ENCODE assay signal across 22 cellular contexts in genomic region chr2:150409196-150409595, GRCh38.
"Had no signal": no experiment of that assay in that cellular context is flagged by ENCODE, and none has a peak within 500 bp of the region (broad histone marks: within the 10 kb centered on the region; RNA-seq: fewer than 3 reads in every experiment).

No MANE protein-coding gene starts in this region.

- H3K27ac ChIP-seq: esophagus muscularis mucosa, pancreas, skin epidermis, uterus had no signal

- DNase-seq: activated CD4-positive, alpha-beta memory T cell treated with anti-CD3 and anti-CD28 coated beads for 36 hours; activated CD4-positive, alpha-beta T cell treated with anti-CD3 and anti-CD28 coated beads for 48 hours; activated CD8-positive, alpha-beta memory T cell treated with anti-CD3 and anti-CD28 coated beads, Interleukin-2, amount 50 U/mL, for 48 hours; activated gamma-delta T cell; activated naive CD4-positive, alpha-beta T cell treated with anti-CD3 and anti-CD28 coated beads, Interleukin-2, amount 10 ng/mL, durations not matched to agents 7 days and 5 days; activated T-cell treated with anti-CD3 and anti-CD28 coated beads, Interleukin-2, amount 50 U/mL, for 24 hours; amygdala; cortex of kidney; endodermal cell; foreskin melanocyte; islet precursor cell; naive thymus-derived CD4-positive, alpha-beta T cell; nucleus accumbens; pancreas; right cardiac atrium; stimulated activated CD4-positive, alpha-beta T cell treated with anti-CD3 and anti-CD28 coated beads, Interleukin-12 subunit alpha, Interleukin-12 subunit beta, amount 100 ng/mL, for 4 hours; stimulated activated CD4-positive, alpha-beta T cell treated with anti-CD3 and anti-CD28 coated beads, Interleukin-4, amount 100 ng/mL, for 24 hours; substantia nigra; uterus had no signal

- ATAC-seq: naive thymus-derived CD4-positive, alpha-beta T cell; pancreas; right cardiac atrium; stimulated activated effector memory CD8-positive, alpha-beta T cell treated with anti-CD3 and anti-CD28 coated beads, Interleukin-12 subunit alpha, Interleukin-12 subunit beta, amount 100 ng/mL, for 72 hours had no signal

- H3K27me3 ChIP-seq: esophagus muscularis mucosa, pancreas, uterus had no signal

- H3K4me3 ChIP-seq: esophagus muscularis mucosa, pancreas, skin epidermis, uterus had no signal

- H3K36me3 ChIP-seq: esophagus muscularis mucosa, pancreas, uterus had no signal
